In the genomic region with DNA sequence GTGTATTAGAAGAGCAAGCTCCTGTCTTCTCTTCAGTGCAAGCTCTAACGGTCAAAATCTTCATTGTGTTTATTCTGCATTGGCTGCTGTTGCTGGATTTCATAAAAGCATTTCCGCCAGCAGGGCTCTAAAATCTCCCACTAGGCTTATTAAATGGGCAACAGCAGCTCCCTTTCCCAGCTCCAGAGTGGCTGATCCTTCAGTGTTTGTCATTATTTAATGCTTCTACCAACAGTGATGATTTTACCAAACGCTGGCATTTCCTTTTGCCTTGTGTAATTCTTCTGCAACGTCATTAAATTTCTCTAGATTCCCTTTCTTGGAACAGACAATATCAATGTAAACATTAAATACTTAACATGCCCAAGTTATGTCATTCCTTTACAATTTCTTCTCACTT, we compare ENCODE assay signal across 11 cellular contexts. TPM values are rescaled to one million over a fixed set of nuclear protein-coding genes. Genes with fewer than 3 reads are reported as not detected.
DNase-seq lines count a peak whose midpoint lies in the region; ATAC-seq and TF ChIP-seq lines count a peak whose summit lies in the region.
"Had no signal": no experiment of that assay in that cellular context is flagged by ENCODE, and none has a peak within 500 bp of the region (broad histone marks: within the 10 kb centered on the region; RNA-seq: fewer than 3 reads in every experiment).

No MANE protein-coding gene starts in this region.

- H3K23ac ChIP-seq in IMR-90 (ENCODE audit: low read depth, low read length) = peak overlapping the region; percentile 93; the same call in 1 of the 2 replicates

- peak overlapping the region; percentile 60; the same call in 1 of the 2 replicates for H3K9ac ChIP-seq in IMR-90 (ENCODE audit: low read depth, low read length)

- H4K91ac ChIP-seq in IMR-90 (ENCODE audit: insufficient read depth, low read depth, low read length) = peak overlapping the region; percentile 41

- H3K4me3 ChIP-seq in IMR-90 (ENCODE audit: insufficient read depth, low read depth, low read length) = no peak overlapping the region
- no peak overlapping the region for H3K4me3 ChIP-seq in brain microvascular endothelial cell (ENCODE audit: low read depth, low read length)

- H3K4me1 ChIP-seq in IMR-90 (ENCODE audit: control insufficient read depth, insufficient read depth, low read length) = peaks cover 12% of the 10 kb centered on the region

- 0 out of 2 replicates have a peak, but pooled peaks have one; percentile 9 for TF ChIP-seq CTCF in IMR-90 (conservative IDR thresholded peaks at IDR 0.05; ENCODE audit: low read depth, low read length)
- TF ChIP-seq CTCF in brain microvascular endothelial cell (IDR thresholded peaks at IDR 0.05; ENCODE audit: low read depth, low read length, missing control alignments) = peak; percentile 30

- H2AK5ac ChIP-seq in IMR-90 (ENCODE audit: low read depth, low read length) = peak overlapping the region; percentile 21; the same call in 1 of the 2 replicates

- no peak overlapping the region for H2BK15ac ChIP-seq in IMR-90 (ENCODE audit: low read depth, low read length)

- H3K79me1 ChIP-seq in IMR-90 (ENCODE audit: low read depth in 1 of 2, low read length in 2 of 2) = peaks cover 10 to 25% of the 10 kb centered on the region in 2 experiments; a peak in 3 of 4 replicates

- TF ChIP-seq POLR2A in IMR-90 (IDR thresholded peaks at IDR 0.05; ENCODE audit: low read depth, low read length) = peak; percentile 58

- peak overlapping the region; percentile 74 for H2BK20ac ChIP-seq in IMR-90 (ENCODE audit: low read depth, low read length)

- peak overlapping the region; percentile 38; the same call in 1 of the 2 replicates for H3K4me2 ChIP-seq in IMR-90 (ENCODE audit: low read depth, low read length)

- no peak overlapping the region for H2AK9ac ChIP-seq in IMR-90 (replicated peaks; ENCODE audit: low read depth, low read length, poor library complexity)

- peak; percentile 89 for ATAC-seq in IMR-90 (ENCODE audit: low read depth)
- ATAC-seq: HepG2 had no signal

- H3K18ac ChIP-seq in IMR-90 (ENCODE audit: low read depth, low read length) = peak overlapping the region; percentile 52; the same call in 1 of the 2 replicates

- peak overlapping the region; percentile 90 for H3K4ac ChIP-seq in IMR-90 (ENCODE audit: low read depth, low read length)

- POLR2A ChIA-PET in IMR-90 (lab: Charles Lee; ENCODE audit: unreplicated experiment) = interaction anchor here (0.6 kb wide), 1 partner anchor 14 kb away, joined by 3 read pairs; no protein-coding TSS in a partner anchor

- peak; percentile 28; the same call in 1 of the 2 replicates for TF ChIP-seq RAD21 in IMR-90 (IDR thresholded peaks at IDR 0.05; ENCODE audit: low read length)

- H3K9me1 ChIP-seq in IMR-90 (ENCODE audit: insufficient read depth, low read length) = no peaks in the 10 kb centered on the region

- peak overlapping the region; percentile 94 for H2BK5ac ChIP-seq in IMR-90 (ENCODE audit: low read depth, low read length, poor library complexity, severe bottlenecking)

- peak overlapping the region; percentile 56; the same call in 1 of the 2 replicates for H3K14ac ChIP-seq in IMR-90 (replicated peaks; ENCODE audit: low read depth, low read length)

- peak overlapping the region; percentile 91 for H3K56ac ChIP-seq in IMR-90 (ENCODE audit: extremely low read depth, insufficient read depth, low read length)

- H3K36me3 ChIP-seq in IMR-90 (ENCODE audit: control insufficient read depth, insufficient read depth, low read length) (peaks cover 19% of the 10 kb centered on the region), brain microvascular endothelial cell (replicated peaks) (no peaks in the 10 kb centered on the region)

- WGBS in IMR-90 (ENCODE audit: extremely low coverage in 2 of 2, insufficient read length in 1 of 2), 2 experiments = 7% methylated on average over 3 of the region's 4 CpGs; no CpG with 5 or more reads in 1 of the 2 experiments

- peak overlapping the region; percentile 92 for H2BK120ac ChIP-seq in IMR-90 (ENCODE audit: low read depth, low read length)

- H3K27ac ChIP-seq in IMR-90 (ENCODE audit: insufficient read depth, low read length) (peak overlapping the region; percentile 35), brain microvascular endothelial cell (peak overlapping the region; percentile 60)

- H4K5ac ChIP-seq in IMR-90 (ENCODE audit: low read depth, low read length) = peak overlapping the region; percentile 31; the same call in 1 of the 2 replicates

- H2AFZ ChIP-seq in IMR-90 (replicated peaks; ENCODE audit: low read length, poor library complexity) = peak overlapping the region; percentile 7

- H3K27me3 ChIP-seq in IMR-90 (ENCODE audit: control insufficient read depth, insufficient read depth, low read length) = no peaks in the 10 kb centered on the region
- no peaks in the 10 kb centered on the region for H3K27me3 ChIP-seq in brain microvascular endothelial cell (replicated peaks)

- peak; percentile 66 for DNase-seq in AG20443 (ENCODE audit: low spot score)
- peak; percentile 93 for DNase-seq in IMR-90
- peak; percentile 66 for DNase-seq in brain microvascular endothelial cell
- DNase-seq in midbrain (lab: John Stamatoyannopoulos, UW) = peak; percentile 26
- DNase-seq in DMS 273 (lab: John Stamatoyannopoulos, UW; ENCODE audit: unreplicated experiment) = no peak
- DNase-seq in cerebellar nuclear complex (lab: John Stamatoyannopoulos, UW) = no peak
- DNase-seq in SIG-M5 treated with dmso at 0.1 percent for 504 hours (lab: John Stamatoyannopoulos, UW; ENCODE audit: unreplicated experiment) = no peak
- no peak for DNase-seq in DMS79 (lab: John Stamatoyannopoulos, UW)
- DNase-seq: kidney, NCI-H526 had no signal

- no TSS peak for BruUV-seq in IMR-90 (replicated peaks; lab: Mats Ljungman, UMichigan)

- H3K9me3 ChIP-seq in IMR-90 (ENCODE audit: control insufficient read depth, insufficient read depth, low read length) = no peaks in the 10 kb centered on the region

- peak overlapping the region; percentile 48 to 78; a peak in 3 of 4 replicates for H4K8ac ChIP-seq in IMR-90 (ENCODE audit: low read depth in 2 of 2, low read length in 2 of 2)

- dilution Hi-C loops in IMR-90 (cut with HindIII; ENCODE audit: low sequenced_read_pairs, unreplicated experiment) = no loop called here

- intact Hi-C loops in IMR-90 (cut with micrococcal nuclease) = loop anchor here (5.0 to 10.0 kb wide), 2 partner anchors 460 to 653 kb away; no protein-coding TSS in a partner anchor

- in situ Hi-C loops in IMR-90 (cut with MboI; ENCODE audit: low sequenced_read_pairs) (loop anchor here (25.0 kb wide), 1 partner anchor 640 kb away; no protein-coding TSS in a partner anchor), brain microvascular endothelial cell (cut with HindIII; ENCODE audit: low pct_ligation_motif_present, low sequenced_read_pairs) (no loop called here)

- CTCF ChIA-PET in IMR-90 (lab: Yijun Ruan, JAX) = no interaction called here

- H4K20me1 ChIP-seq in IMR-90 (ENCODE audit: insufficient read depth, low read length) = no peaks in the 10 kb centered on the region

TF ChIP-seq in IMR-90, 13 proteins besides CTCF, POLR2A, EP300 and RAD21:
- TF ChIP-seq RFX5 (IDR thresholded peaks at IDR 0.05; ENCODE audit: low read depth, low read length) (no peak; the same call in 1 of the 2 replicates), ELK1 (IDR thresholded peaks at IDR 0.05; ENCODE audit: borderline replicate concordance, low read depth, low read length) (no peak), SMC3 (IDR thresholded peaks at IDR 0.05; ENCODE audit: low read depth, low read length) (no peak), NFE2L2 (IDR thresholded peaks at IDR 0.05; ENCODE audit: low read depth, low read length) (peak; percentile 61; the same call in 1 of the 2 replicates), RCOR1 (IDR thresholded peaks at IDR 0.05; ENCODE audit: insufficient replicate concordance, low read length) (peak; percentile 23), CEBPB (IDR thresholded peaks at IDR 0.05; ENCODE audit: low read depth, low read length) (peak; percentile 88), MAFK (IDR thresholded peaks at IDR 0.05; ENCODE audit: low read depth, low read length) (peak; percentile 52; the same call in 1 of the 2 replicates), CHD1 (IDR thresholded peaks at IDR 0.05; ENCODE audit: low read depth, low read length) (no peak)
- TF ChIP-seq, protein P1, sequence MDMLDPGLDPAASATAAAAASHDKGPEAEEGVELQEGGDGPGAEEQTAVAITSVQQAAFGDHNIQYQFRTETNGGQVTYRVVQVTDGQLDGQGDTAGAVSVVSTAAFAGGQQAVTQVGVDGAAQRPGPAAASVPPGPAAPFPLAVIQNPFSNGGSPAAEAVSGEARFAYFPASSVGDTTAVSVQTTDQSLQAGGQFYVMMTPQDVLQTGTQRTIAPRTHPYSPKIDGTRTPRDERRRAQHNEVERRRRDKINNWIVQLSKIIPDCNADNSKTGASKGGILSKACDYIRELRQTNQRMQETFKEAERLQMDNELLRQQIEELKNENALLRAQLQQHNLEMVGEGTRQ (IDR thresholded peaks at IDR 0.05; ENCODE audit: low read depth, low read length) = no peak

RNA-seq across cellular contexts. Expression of gene SLC7A11, which starts 20.1 kb away (rescaled TPM):
- total RNA-seq in IMR-90 (2012; rRNA removed) = 24.7 and 35.6 TPM in 2 replicates
- 5.6 and 8.3 TPM in 2 replicates for polyA plus RNA-seq in IMR-90 (2012; rRNA removed)
- 1.1 and 1.5 TPM in 2 replicates for polyA plus RNA-seq in IMR-90 (2012; cell fraction: cytosol; rRNA removed)
- 1.2 and 14.0 TPM in 2 replicates for polyA plus RNA-seq in IMR-90 (2012; cell fraction: nucleus; rRNA removed; ENCODE audit: low replicate concordance)

Comparison
In these comparisons a context has a peak if more than half of its experiments do, and no peak if none do; other contexts are left out.
1. DNase-seq: peak in AG20443 (single experiment), IMR-90 (single experiment), brain microvascular endothelial cell (single experiment) and midbrain (single experiment); none in DMS 273 (single experiment), cerebellar nuclear complex (0 of 2), SIG-M5 treated with dmso at 0.1 percent for 504 hours (single experiment) and DMS79 (single experiment).